Comparison of ENCODE assay signal across 1 cellular context in genomic region chr5:6448622-6449464, GRCh38.
TF ChIP-seq lines count a peak whose summit lies in the region.

Gene UBE2QL1 (plus strand): TSS chr5:6448859. CDS start chr5:6448894, 35 bp downstream.

TF ChIP-seq in HEK293, 187 proteins besides CTCF, POLR2A, EP300 and RAD21 (continued from another document and continues in another):
- TF ChIP-seq ZBTB10 (tag by site-specific recombination; IDR thresholded peaks at IDR 0.05) (no peak), GLI4 (tag by site-specific recombination; IDR thresholded peaks at IDR 0.05) (peak; percentile 91), ZNF23 (tag by site-specific recombination; IDR thresholded peaks at IDR 0.05; ENCODE audit: borderline replicate concordance) (no peak), ZNF488 (tag by site-specific recombination; IDR thresholded peaks at IDR 0.05) (no peak), ZNF747 (tag by site-specific recombination; IDR thresholded peaks at IDR 0.05) (no peak), SP2 (tag by site-specific recombination; IDR thresholded peaks at IDR 0.05) (no peak), PATZ1 (tag by site-specific recombination; IDR thresholded peaks at IDR 0.05) (no peak; the same call in 1 of the 2 replicates), ZNF76 (tag by site-specific recombination; IDR thresholded peaks at IDR 0.05; ENCODE audit: borderline replicate concordance, low read depth) (no peak; the same call in 1 of the 2 replicates), ZNF626 (tag by site-specific recombination; IDR thresholded peaks at IDR 0.05) (no peak), ZNF558 (tag by site-specific recombination; IDR thresholded peaks at IDR 0.05) (no peak), ZNF623 (tag by site-specific recombination; IDR thresholded peaks at IDR 0.05) (no peak), SCRT2 (tag by site-specific recombination; IDR thresholded peaks at IDR 0.05) (no peak), WT1 (tag by site-specific recombination; IDR thresholded peaks at IDR 0.05) (no peak), REST (tag by site-specific recombination; IDR thresholded peaks at IDR 0.05) (peak; percentile 87), ZBTB44 (tag by site-specific recombination; IDR thresholded peaks at IDR 0.05) (no peak), PRDM10 (tag by site-specific recombination; IDR thresholded peaks at IDR 0.05) (peak; percentile 37; the same call in 1 of the 2 replicates), ZNF114 (tag by site-specific recombination; IDR thresholded peaks at IDR 0.05) (no peak), ZNF311 (tag by site-specific recombination; IDR thresholded peaks at IDR 0.05; ENCODE audit: borderline replicate concordance) (no peak), ZBTB17 (tag by site-specific recombination; IDR thresholded peaks at IDR 0.05) (no peak), ZNF580 (tag by site-specific recombination; IDR thresholded peaks at IDR 0.05) (no peak), ZSCAN18 (tag by site-specific recombination; IDR thresholded peaks at IDR 0.05) (no peak), KLF17 (tag by site-specific recombination; IDR thresholded peaks at IDR 0.05) (peak; percentile 53; the same call in 1 of the 2 replicates), ZNF843 (tag by site-specific recombination; IDR thresholded peaks at IDR 0.05) (0 out of 2 replicates have a peak, but pooled peaks have one; percentile 21), ZNF433 (tag by site-specific recombination; IDR thresholded peaks at IDR 0.05; ENCODE audit: low read depth) (no peak), ZNF639 (tag by site-specific recombination; IDR thresholded peaks at IDR 0.05) (0 out of 2 replicates have a peak, but pooled peaks have one; percentile 30), PRDM4 (tag by site-specific recombination; IDR thresholded peaks at IDR 0.05) (no peak), ZNF132 (tag by site-specific recombination; IDR thresholded peaks at IDR 0.05; ENCODE audit: borderline replicate concordance) (no peak), ZNF157 (tag by site-specific recombination; IDR thresholded peaks at IDR 0.05) (no peak), ZFP69B (tag by site-specific recombination; IDR thresholded peaks at IDR 0.05) (no peak), ZNF704 (tag by site-specific recombination; IDR thresholded peaks at IDR 0.05) (no peak), ZNF248 (tag by site-specific recombination; IDR thresholded peaks at IDR 0.05) (no peak), ZNF785 (tag by site-specific recombination; IDR thresholded peaks at IDR 0.05) (no peak)
